Comparison of ENCODE assay signal across 12 cellular contexts in the genomic region with DNA sequence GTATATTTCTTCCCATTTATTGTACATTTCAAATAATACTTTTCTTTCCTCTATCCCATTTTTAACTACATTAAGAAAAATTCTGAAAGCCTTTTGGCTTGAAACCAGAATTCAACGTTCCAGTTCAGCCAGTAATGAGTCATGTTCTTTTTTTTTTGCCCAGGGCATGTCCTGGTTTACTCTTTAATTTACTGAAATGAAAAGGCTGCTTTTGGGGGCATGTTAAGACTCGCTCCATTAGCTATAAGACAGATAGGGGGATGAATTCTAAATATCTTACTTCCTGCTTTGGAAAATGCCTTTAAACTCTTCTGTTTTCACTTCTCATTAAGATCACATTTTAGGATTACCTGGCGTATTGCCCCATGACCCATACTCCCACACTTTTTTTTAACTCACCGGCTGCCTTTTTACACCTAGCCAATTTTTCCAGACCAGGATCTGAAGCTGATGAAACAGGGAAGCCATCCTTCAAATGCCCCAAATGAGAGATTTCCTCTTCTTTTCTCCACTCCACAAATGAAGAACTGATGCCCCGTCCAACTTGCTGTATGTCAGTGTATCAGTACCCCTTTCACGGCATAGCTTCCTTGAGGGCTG. TPM values are rescaled to one million over a fixed set of nuclear protein-coding genes. Genes with fewer than 3 reads are reported as not detected.
DNase-seq lines count a peak whose midpoint lies in the region; ATAC-seq and TF ChIP-seq lines count a peak whose summit lies in the region.
"Had no signal": no experiment of that assay in that cellular context is flagged by ENCODE, and none has a peak within 500 bp of the region (broad histone marks: within the 10 kb centered on the region; RNA-seq: fewer than 3 reads in every experiment).

No MANE protein-coding gene starts in this region.

- H3K4me3 Mint-ChIP-seq in CD4-positive, alpha-beta memory T cell: no peak overlapping the region
- no peak overlapping the region for H3K4me3 Mint-ChIP-seq in stimulated activated naive CD8-positive, alpha-beta T cell treated with anti-CD3 and anti-CD28 coated beads, Interleukin-15, amount 100 ng/mL, for 72 hours
- H3K4me3 Mint-ChIP-seq: CD14-positive monocyte, memory B cell had no signal

- H3K9ac ChIP-seq in GM23248: no peak overlapping the region
- H3K9ac ChIP-seq in PC-3 (ENCODE audit: low read length): 0 out of 2 replicates have a peak overlapping the region, but pooled peaks have one; percentile 18

- peak; percentile 69 for DNase-seq in GM23248
- peak; percentile 80 for DNase-seq in PC-3
- peak; percentile 80 for DNase-seq in fibroblast of the aortic adventitia (ENCODE audit: low read depth)
- no peak for DNase-seq in CD4-positive, alpha-beta memory T cell
- DNase-seq in substantia nigra (lab: John Stamatoyannopoulos, UW): no peak
- no peak for DNase-seq in stimulated activated naive CD8-positive, alpha-beta T cell treated with anti-CD3 and anti-CD28 coated beads, Interleukin-15, amount 100 ng/mL, for 72 hours
- DNase-seq in NCI-H1436 treated with DMSO at 0.1 percent for 48 hours (lab: John Stamatoyannopoulos, UW): no peak
- DNase-seq: dorsolateral prefrontal cortex had no signal

- H3K27ac ChIP-seq in ACC112 (ENCODE audit: low read depth, low read length) (peak overlapping the region; percentile 54; the same call in 1 of the 2 replicates), GM23248 (no peak overlapping the region), PC-3 (ENCODE audit: low read length) (peak overlapping the region; percentile 69), substantia nigra (ENCODE audit: low read depth, low read length, poor library complexity, severe bottlenecking) (no peak overlapping the region)
- no peak overlapping the region for H3K27ac ChIP-seq in CD4-positive, alpha-beta memory T cell (ENCODE audit: low read depth, low read length)
- H3K27ac ChIP-seq: dorsolateral prefrontal cortex had no signal

- no peak overlapping the region for H3K27ac Mint-ChIP-seq in CD4-positive, alpha-beta memory T cell
- peak overlapping the region in 1 of 2 donors; percentile 10 for H3K27ac Mint-ChIP-seq in stimulated activated naive CD8-positive, alpha-beta T cell treated with anti-CD3 and anti-CD28 coated beads, Interleukin-15, amount 100 ng/mL, for 72 hours
- H3K27ac Mint-ChIP-seq: CD14-positive monocyte, memory B cell had no signal

- H3K9me3 Mint-ChIP-seq in CD4-positive, alpha-beta memory T cell: peaks cover 0 to 6% (median 2%) of the 10 kb centered on the region in 8 donors
- no peaks in the 10 kb centered on the region for H3K9me3 Mint-ChIP-seq in stimulated activated naive CD8-positive, alpha-beta T cell treated with anti-CD3 and anti-CD28 coated beads, Interleukin-15, amount 100 ng/mL, for 72 hours
- H3K9me3 Mint-ChIP-seq: memory B cell had no signal

- H3K4me2 ChIP-seq in GM23248 (ENCODE audit: unreplicated experiment) (peak overlapping the region; percentile 33), PC-3 (ENCODE audit: low read length) (peak overlapping the region; percentile 63)

- POLR2A ChIA-PET in PC-3 (lab: Charles Lee; ENCODE audit: unreplicated experiment): no interaction called here
- POLR2A ChIA-PET in CD4-positive, alpha-beta memory T cell (lab: Charles Lee; ENCODE audit: partially characterized antibody): no interaction called here

- H3K4me1 ChIP-seq in ACC112 (ENCODE audit: control insufficient read depth, insufficient read depth, low read length, unreplicated experiment) (peaks cover 21% of the 10 kb centered on the region), GM23248 (ENCODE audit: insufficient read depth) (peaks cover 28% of the 10 kb centered on the region), PC-3 (ENCODE audit: insufficient read depth, low read length) (peaks cover 26% of the 10 kb centered on the region)
- no peaks in the 10 kb centered on the region for H3K4me1 ChIP-seq in CD4-positive, alpha-beta memory T cell (ENCODE audit: insufficient read depth, low read length)

- H3K4me3 ChIP-seq in ACC112 (ENCODE audit: low read depth, low read length): no peak overlapping the region
- H3K4me3 ChIP-seq in GM23248: 0 out of 2 replicates have a peak overlapping the region, but pooled peaks have one; percentile 1
- peak overlapping the region; percentile 13; the same call in 1 of the 2 replicates for H3K4me3 ChIP-seq in PC-3 (ENCODE audit: low read length)
- no peak overlapping the region for H3K4me3 ChIP-seq in fibroblast of the aortic adventitia (ENCODE audit: low read depth, low read length)
- H3K4me3 ChIP-seq in CD4-positive, alpha-beta memory T cell (ENCODE audit: low read length in 2 of 2): no peak overlapping the region
- H3K4me3 ChIP-seq: dorsolateral prefrontal cortex had no signal

- H2AFZ ChIP-seq in ACC112 (ENCODE audit: low read length, unreplicated experiment) (no peak overlapping the region), GM23248 (peak overlapping the region; percentile 31), PC-3 (ENCODE audit: low read length) (peak overlapping the region; percentile 22; the same call in 1 of the 2 replicates)

- peak; percentile 75 for ATAC-seq in PC-3
- ATAC-seq in stimulated activated naive CD8-positive, alpha-beta T cell treated with anti-CD3 and anti-CD28 coated beads, Interleukin-15, amount 100 ng/mL, for 72 hours: no peak

- H3K9me3 ChIP-seq in GM23248 (ENCODE audit: low read depth) (no peaks in the 10 kb centered on the region), PC-3 (ENCODE audit: low read length) (no peaks in the 10 kb centered on the region)
- no peaks in the 10 kb centered on the region for H3K9me3 ChIP-seq in CD4-positive, alpha-beta memory T cell (ENCODE audit: control insufficient read depth in 1 of 2, low read length in 2 of 2)

- no peaks in the 10 kb centered on the region for H3K36me3 ChIP-seq in ACC112 (ENCODE audit: insufficient read depth, low read length)
- no peaks in the 10 kb centered on the region for H3K36me3 ChIP-seq in GM23248 (ENCODE audit: low read depth)
- H3K36me3 ChIP-seq in PC-3 (ENCODE audit: low read depth, low read length): no peaks in the 10 kb centered on the region
- no peaks in the 10 kb centered on the region for H3K36me3 ChIP-seq in CD4-positive, alpha-beta memory T cell (ENCODE audit: insufficient read depth, low read length)

- peaks cover 9% of the 10 kb centered on the region for H3F3A ChIP-seq in GM23248 (ENCODE audit: insufficient read depth)
- H3F3A ChIP-seq in PC-3 (ENCODE audit: low read length, unreplicated experiment): no peaks in the 10 kb centered on the region

- H3K27me3 ChIP-seq in ACC112 (ENCODE audit: insufficient read depth, low read length): no peaks in the 10 kb centered on the region
- no peaks in the 10 kb centered on the region for H3K27me3 ChIP-seq in GM23248 (replicated peaks; ENCODE audit: insufficient read depth)
- no peaks in the 10 kb centered on the region for H3K27me3 ChIP-seq in PC-3 (ENCODE audit: low read length)
- no peaks in the 10 kb centered on the region for H3K27me3 ChIP-seq in CD4-positive, alpha-beta memory T cell (ENCODE audit: insufficient read depth, low read length)

- no TSS peak for BruUV-seq in PC-3 (replicated peaks; lab: Mats Ljungman, UMichigan)

- CTCF ChIA-PET in PC-3 (lab: Charles Lee): no interaction called here
- CTCF ChIA-PET in CD4-positive, alpha-beta memory T cell (lab: Charles Lee; ENCODE audit: partially characterized antibody): no interaction called here

- in situ Hi-C loops in GM23248 (cut with MboI): no loop called here

- no peaks in the 10 kb centered on the region for H3K36me3 Mint-ChIP-seq in CD4-positive, alpha-beta memory T cell
- H3K36me3 Mint-ChIP-seq: CD14-positive monocyte, memory B cell had no signal

- H3K79me2 ChIP-seq in ACC112 (ENCODE audit: control insufficient read depth, insufficient read depth, low read length, unreplicated experiment) (no peaks in the 10 kb centered on the region), GM23248 (ENCODE audit: insufficient read depth) (no peaks in the 10 kb centered on the region), PC-3 (ENCODE audit: low read length) (no peaks in the 10 kb centered on the region)

- H3K4me1 Mint-ChIP-seq in CD4-positive, alpha-beta memory T cell: peaks cover 0 to 1% (median 0%) of the 10 kb centered on the region in 4 donors
- H3K4me1 Mint-ChIP-seq in stimulated activated naive CD8-positive, alpha-beta T cell treated with anti-CD3 and anti-CD28 coated beads, Interleukin-15, amount 100 ng/mL, for 72 hours: peaks cover 5% of the 10 kb centered on the region
- H3K4me1 Mint-ChIP-seq: CD14-positive monocyte, memory B cell had no signal

- intact Hi-C loops in PC-3 (cut with micrococcal nuclease): loop anchor here (5.0 kb wide), 1 partner anchor 111 kb away; no protein-coding TSS in a partner anchor
- intact Hi-C loops in CD4-positive, alpha-beta memory T cell (cut with micrococcal nuclease): no loop called here

- no peak for TF ChIP-seq CTCF in PC-3 (conservative IDR thresholded peaks at IDR 0.05; ENCODE audit: low read depth, low read length)
- no peak for TF ChIP-seq CTCF in fibroblast of the aortic adventitia (IDR thresholded peaks at IDR 0.05; ENCODE audit: insufficient read depth, low read length)

- no peaks in the 10 kb centered on the region for H4K20me1 ChIP-seq in GM23248 (ENCODE audit: insufficient read depth)
- H4K20me1 ChIP-seq in PC-3 (ENCODE audit: low read length): no peaks in the 10 kb centered on the region

- 62 to 63% methylated on average over 6 of the region's 6 CpGs for WGBS in GM23248 (ENCODE audit: low coverage in 1 of 2, low lambda C conversion rate in 2 of 2, missing lambda C conversion rate in 2 of 2), 2 experiments

- H3K9me2 ChIP-seq in GM23248 (ENCODE audit: insufficient read depth) (no peaks in the 10 kb centered on the region), PC-3 (replicated peaks; ENCODE audit: low read length) (no peaks in the 10 kb centered on the region)

- H3K27me3 Mint-ChIP-seq in CD4-positive, alpha-beta memory T cell: peaks cover 7 to 13% of the 10 kb centered on the region in 2 donors
- H3K27me3 Mint-ChIP-seq in stimulated activated naive CD8-positive, alpha-beta T cell treated with anti-CD3 and anti-CD28 coated beads, Interleukin-15, amount 100 ng/mL, for 72 hours: peaks cover 14% of the 10 kb centered on the region

RNA-seq across cellular contexts. Expression of gene ABCA12, which starts 0.6 kb away (rescaled TPM):
- total RNA-seq in GM23248 (2014; rRNA removed; shearing (Covaris generic)): not detected in 2 replicates
- not detected in 2 replicates for polyA plus RNA-seq in GM23248 (2016; fragmentation: Nextera tagmentation; extraction: Ambion mirVana)
- not detected in 2 replicates for total RNA-seq in PC-3 (2014; rRNA removed)
- 0.08 and 0.09 TPM in 2 replicates for total RNA-seq in fibroblast of the aortic adventitia (ENCODE audit: low replicate concordance)
- not detected for total RNA-seq in CD4-positive, alpha-beta memory T cell
- not detected for polyA plus RNA-seq in CD4-positive, alpha-beta memory T cell
- total RNA-seq: activated CD8-positive, alpha-beta memory T cell treated with anti-CD3 and anti-CD28 coated beads for 36 hours had no signal
- polyA plus RNA-seq: CD14-positive monocyte had no signal

Comparison
In these comparisons a context has a peak if more than half of its experiments do, and no peak if none do; other contexts are left out.
1. H3K27ac ChIP-seq: peak in ACC112 (single experiment) and PC-3 (single experiment); none in GM23248 (single experiment), CD4-positive, alpha-beta memory T cell (single experiment) and substantia nigra (single experiment).
2. H3K4me3 ChIP-seq: peak in GM23248 (single experiment) and PC-3 (single experiment); none in ACC112 (single experiment), fibroblast of the aortic adventitia (single experiment) and CD4-positive, alpha-beta memory T cell (0 of 2).
3. DNase-seq: peak in GM23248 (single experiment), PC-3 (single experiment) and fibroblast of the aortic adventitia (single experiment); none in CD4-positive, alpha-beta memory T cell (0 of 5), substantia nigra (0 of 49), stimulated activated naive CD8-positive, alpha-beta T cell treated with anti-CD3 and anti-CD28 coated beads, Interleukin-15, amount 100 ng/mL, for 72 hours (0 of 2) and NCI-H1436 treated with DMSO at 0.1 percent for 48 hours (single experiment).